In genomic region chr13:98297043-98297442, GRCh38 we compare ENCODE assay signal across 15 cellular contexts.
"Had no signal": no experiment of that assay in that cellular context is flagged by ENCODE, and none has a peak within 500 bp of the region (broad histone marks: within the 10 kb centered on the region; RNA-seq: fewer than 3 reads in every experiment).

No MANE protein-coding gene starts in this region.

- H3K4me1 Mint-ChIP-seq: activated T-helper 17 cell treated with anti-CD3 and anti-CD28 coated beads, Interleukin-2, amount 50 U/mL, for 72 hours; immature natural killer cell; natural killer cell had no signal

- H3K9me3 Mint-ChIP-seq: activated naive CD4-positive, alpha-beta T cell treated with anti-CD3 and anti-CD28 coated beads for 36 hours; activated T-helper 17 cell treated with anti-CD3 and anti-CD28 coated beads, Interleukin-2, amount 50 U/mL, for 72 hours; immature natural killer cell; natural killer cell had no signal

- H3K27ac Mint-ChIP-seq: activated naive CD4-positive, alpha-beta T cell treated with anti-CD3 and anti-CD28 coated beads for 36 hours; activated T-helper 17 cell treated with anti-CD3 and anti-CD28 coated beads, Interleukin-2, amount 50 U/mL, for 72 hours; immature natural killer cell; natural killer cell had no signal

- DNase-seq: activated CD4-positive, alpha-beta T cell treated with anti-CD3 and anti-CD28 coated beads for 4 hours; activated naive CD4-positive, alpha-beta T cell treated with anti-CD3 and anti-CD28 coated beads for 36 hours; esophagus squamous epithelium; foreskin fibroblast; immature natural killer cell; left cardiac atrium; natural killer cell; occipital lobe; psoas muscle; stimulated activated CD4-positive, alpha-beta T cell treated with anti-CD3 and anti-CD28 coated beads, Interleukin-2, amount 100 ng/mL, for 24 hours; stimulated activated naive CD4-positive, alpha-beta T cell; T1000; upper lobe of right lung; WERI-Rb-1 had no signal

- H3K36me3 Mint-ChIP-seq: immature natural killer cell, natural killer cell had no signal

- H3K4me3 Mint-ChIP-seq: activated naive CD4-positive, alpha-beta T cell treated with anti-CD3 and anti-CD28 coated beads for 36 hours; activated T-helper 17 cell treated with anti-CD3 and anti-CD28 coated beads, Interleukin-2, amount 50 U/mL, for 72 hours; immature natural killer cell; natural killer cell had no signal
